ENCODE assay signal across 1 cellular context in genomic region chr17:75033346-75034235, GRCh38.
A peak's percentile ranks its signal among the peaks of the same experiment; 100 is the strongest.
TF ChIP-seq lines count a peak whose summit lies in the region.

No MANE protein-coding gene starts in this region.

TF ChIP-seq in HepG2, 621 proteins besides CTCF, POLR2A, EP300 and RAD21 (continued from another document and continues in another):
- TF ChIP-seq ZNF256 (CRISPR knock-in tag; conservative IDR thresholded peaks at IDR 0.05) (0 out of 2 replicates have a peak, but pooled peaks have one; percentile 67), ZNF883 (CRISPR knock-in tag; IDR thresholded peaks at IDR 0.05; ENCODE audit: not compliant biosample characterization) (no peak), ZBTB20 (CRISPR knock-in tag; IDR thresholded peaks at IDR 0.05; ENCODE audit: borderline replicate concordance, low read depth) (peak; percentile 90), FOXK2 (IDR thresholded peaks at IDR 0.05) (no peak), ZNF224 (CRISPR knock-in tag; IDR thresholded peaks at IDR 0.05) (peak; percentile 53), TEAD3 (CRISPR knock-in tag; optimal IDR thresholded peaks at IDR 0.05; ENCODE audit: borderline replicate concordance) (peak; percentile 91), SP140L (CRISPR knock-in tag; IDR thresholded peaks at IDR 0.05; ENCODE audit: borderline replicate concordance) (no peak), ZNF180 (CRISPR knock-in tag; IDR thresholded peaks at IDR 0.05; ENCODE audit: borderline replicate concordance, low read depth) (no peak; the same call in 1 of the 2 replicates), MXD1 (CRISPR knock-in tag; IDR thresholded peaks at IDR 0.05) (peak; percentile 76; the same call in 1 of the 2 replicates), TOPORS (CRISPR knock-in tag; IDR thresholded peaks at IDR 0.05) (no peak), ZNF136 (CRISPR knock-in tag; IDR thresholded peaks at IDR 0.05; ENCODE audit: low read depth) (no peak), ARID4A (CRISPR knock-in tag; IDR thresholded peaks at IDR 0.05; ENCODE audit: borderline replicate concordance) (peak; percentile 87), MBNL3 (CRISPR knock-in tag; conservative IDR thresholded peaks at IDR 0.05) (no peak), PLSCR1 (CRISPR knock-in tag; IDR thresholded peaks at IDR 0.05; ENCODE audit: borderline replicate concordance) (no peak), ARNTL (CRISPR knock-in tag; IDR thresholded peaks at IDR 0.05) (peak; percentile 95), MIXL1 (CRISPR knock-in tag; IDR thresholded peaks at IDR 0.05) (peak; percentile 95), ZNF235 (CRISPR knock-in tag; IDR thresholded peaks at IDR 0.05; ENCODE audit: borderline replicate concordance) (no peak), ATM (IDR thresholded peaks at IDR 0.05; ENCODE audit: borderline replicate concordance) (no peak), ZNF44 (CRISPR knock-in tag; IDR thresholded peaks at IDR 0.05) (0 out of 2 replicates have a peak, but pooled peaks have one; percentile 59), PLRG1 (conservative IDR thresholded peaks at IDR 0.05) (no peak), ATF5 (CRISPR knock-in tag; IDR thresholded peaks at IDR 0.05; ENCODE audit: low read depth) (peak; percentile 97), RXRA (CRISPR knock-in tag; IDR thresholded peaks at IDR 0.05) (peak; percentile 81; the same call in 1 of the 2 replicates), GLMP (CRISPR knock-in tag; IDR thresholded peaks at IDR 0.05; ENCODE audit: borderline replicate concordance) (no peak), ZNF770 (CRISPR knock-in tag; IDR thresholded peaks at IDR 0.05) (peak; percentile 50), ZNF12 (CRISPR knock-in tag; IDR thresholded peaks at IDR 0.05) (peak; percentile 80), TCF7L2 (IDR thresholded peaks at IDR 0.05; ENCODE audit: low read depth, low read length) (no peak), ZBTB10 (CRISPR knock-in tag; IDR thresholded peaks at IDR 0.05; ENCODE audit: borderline replicate concordance) (no peak), ZBTB44 (CRISPR knock-in tag; IDR thresholded peaks at IDR 0.05) (0 out of 2 replicates have a peak, but pooled peaks have one; percentile 54), RCOR2 (CRISPR knock-in tag; IDR thresholded peaks at IDR 0.05) (peak; percentile 89), IRF9 (CRISPR knock-in tag; IDR thresholded peaks at IDR 0.05; ENCODE audit: borderline replicate concordance) (no peak), ZNF350 (CRISPR knock-in tag; IDR thresholded peaks at IDR 0.05; ENCODE audit: borderline replicate concordance, low read depth) (peak; percentile 65; the same call in 1 of the 2 replicates), ZNF891 (CRISPR knock-in tag; IDR thresholded peaks at IDR 0.05) (peak; percentile 89; the same call in 1 of the 2 replicates), CEBPZ (IDR thresholded peaks at IDR 0.05; ENCODE audit: low read length) (no peak), ATF6 (CRISPR knock-in tag; conservative IDR thresholded peaks at IDR 0.05) (peak; percentile 98), ZNF777 (CRISPR knock-in tag; IDR thresholded peaks at IDR 0.05) (no peak; the same call in 1 of the 2 replicates), MIER3 (CRISPR knock-in tag; IDR thresholded peaks at IDR 0.05; ENCODE audit: borderline replicate concordance) (peak; percentile 87), SIN3B (IDR thresholded peaks at IDR 0.05; ENCODE audit: low read length) (no peak; the same call in 1 of the 2 replicates), NAIF1 (CRISPR knock-in tag; IDR thresholded peaks at IDR 0.05; ENCODE audit: borderline replicate concordance) (no peak)
